In genomic region chr4:183264614-183265013, GRCh38 we compare ENCODE assay signal across 28 cellular contexts. TPM values are rescaled to one million over a fixed set of nuclear protein-coding genes. Genes with fewer than 3 reads are reported as not detected.
DNase-seq lines count a peak whose midpoint lies in the region; ATAC-seq, FAIRE-seq and TF ChIP-seq lines count a peak whose summit lies in the region.
"Had no signal": no experiment of that assay in that cellular context is flagged by ENCODE, and none has a peak within 500 bp of the region (broad histone marks: within the 10 kb centered on the region; RNA-seq: fewer than 3 reads in every experiment).

No MANE protein-coding gene starts in this region.

- no peak for ATAC-seq in GM21447 (IDR thresholded peaks at IDR 0.05; ENCODE audit: unreplicated experiment)
- ATAC-seq: A549 had no signal

- H2AK5ac ChIP-seq in mesenchymal stem cell (ENCODE audit: low read length, severe bottlenecking), result no peak overlapping the region

- peaks cover 16 to 68% of the 10 kb centered on the region in 2 experiments for H3K36me3 ChIP-seq in mesenchymal stem cell (ENCODE audit: control insufficient read depth in 1 of 2, insufficient read depth in 2 of 2, low read depth in 1 of 2, low read length in 2 of 2)
- H3K36me3 ChIP-seq: colonic mucosa had no signal

- H3K4ac ChIP-seq in mesenchymal stem cell (ENCODE audit: low read depth in 1 of 2, low read length in 2 of 2), result no peak overlapping the region

- no peak for TF ChIP-seq CTCF in HFFc6 (IDR thresholded peaks at IDR 0.05)
- no peak for TF ChIP-seq CTCF in CD14-positive monocyte (IDR thresholded peaks at IDR 0.05)

- no peak overlapping the region for H3K23ac ChIP-seq in mesenchymal stem cell (ENCODE audit: low read length in 2 of 2)

- no CpG with 5 or more reads among the region's 1 CpG for WGBS in mesenchymal stem cell

- peaks cover 15% of the 10 kb centered on the region for H3K4me1 ChIP-seq in mesenchymal stem cell (ENCODE audit: control insufficient read depth, insufficient read depth, low read depth, low read length)
- H3K4me1 ChIP-seq: colonic mucosa had no signal

- peak; percentile 38 for DNase-seq in AG08396 (ENCODE audit: low spot score)
- peak; percentile 68 for DNase-seq in HFFc6
- DNase-seq in dedifferentiated amniotic fluid mesenchymal stem cell (ENCODE audit: extremely low spot score), result peak; percentile 54
- peak; percentile 15 for DNase-seq in mesenchymal stem cell
- DNase-seq in CD14-positive monocyte (ENCODE audit: low spot score), result no peak
- DNase-seq in GM12892 (ENCODE audit: insufficient read length), result no peak
- no peak for DNase-seq in NCI-H2029 treated with DMSO at 0.1 percent for 48 hours (lab: John Stamatoyannopoulos, UW)
- DNase-seq: activated CD4-positive, alpha-beta memory T cell treated with anti-CD3 and anti-CD28 coated beads, Interleukin-2, amount 10 ng/mL, durations not matched to agents 7 days and 5 days; activated CD4-positive, CD25-positive, alpha-beta regulatory T cell treated with anti-CD3 and anti-CD28 coated beads, Interleukin-2, amount 50 U/mL, for 72 hours; activated naive CD8-positive, alpha-beta T cell treated with anti-CD3 and anti-CD28 coated beads for 36 hours; brain microvascular endothelial cell; colonic mucosa; NCI-H1048; NCI-H187 treated with DMSO at 0.1 percent for 48 hours; NCI-H526 treated with DMSO at 0.1 percent for 48 hours; Peyer's patch; trophoblast cell had no signal

- FAIRE-seq in GM12892 (lab: Jason Lieb, UNC), result no peak
- FAIRE-seq: A549, GM18507, TTC549 had no signal

- H4K8ac ChIP-seq in mesenchymal stem cell (ENCODE audit: low read length), result no peak overlapping the region

- no peaks in the 10 kb centered on the region for H3K9me3 ChIP-seq in mesenchymal stem cell (ENCODE audit: control insufficient read depth, low read length)
- H3K9me3 ChIP-seq: A549, colonic mucosa, esophagus muscularis mucosa, Peyer's patch had no signal

- peaks cover 47% of the 10 kb centered on the region for H3K36me3 Mint-ChIP-seq in HFFc6 (ENCODE audit: low read depth)
- peaks cover 14% of the 10 kb centered on the region in 2 donors for H3K36me3 Mint-ChIP-seq in CD14-positive monocyte
- H3K36me3 Mint-ChIP-seq: activated naive CD8-positive, alpha-beta T cell treated with anti-CD3 and anti-CD28 coated beads for 36 hours; memory B cell had no signal

- intact Hi-C loops in CD14-positive monocyte (cut with micrococcal nuclease), result loop anchor here (5.0 kb wide), 1 partner anchor 327 kb away; no protein-coding TSS in a partner anchor

- H2BK120ac ChIP-seq in mesenchymal stem cell (ENCODE audit: low read depth, low read length), result no peak overlapping the region

- H3K79me1 ChIP-seq in mesenchymal stem cell (replicated peaks; ENCODE audit: low read length, poor library complexity, severe bottlenecking), result peaks cover 16% of the 10 kb centered on the region

- peak overlapping the region; percentile 46 for H3K9ac ChIP-seq in mesenchymal stem cell (ENCODE audit: low read length)

- H2BK12ac ChIP-seq in mesenchymal stem cell (ENCODE audit: low read length in 2 of 2), result no peak overlapping the region

- H3K27me3 Mint-ChIP-seq in HFFc6 (ENCODE audit: insufficient read depth), result no peaks in the 10 kb centered on the region; the same call in 1 of the 2 replicates
- no peaks in the 10 kb centered on the region for H3K27me3 Mint-ChIP-seq in CD14-positive monocyte (ENCODE audit: low read depth in 3 of 3)
- H3K27me3 Mint-ChIP-seq: activated naive CD8-positive, alpha-beta T cell treated with anti-CD3 and anti-CD28 coated beads for 36 hours; progenitor cell of endocrine pancreas had no signal

- H3K27ac Mint-ChIP-seq in HFFc6, result peak overlapping the region; percentile 85
- no peak overlapping the region for H3K27ac Mint-ChIP-seq in CD14-positive monocyte
- H3K27ac Mint-ChIP-seq: activated CD4-positive, alpha-beta memory T cell treated with anti-CD3 and anti-CD28 coated beads, Interleukin-2, amount 10 ng/mL, durations not matched to agents 7 days and 5 days; activated naive CD8-positive, alpha-beta T cell treated with anti-CD3 and anti-CD28 coated beads for 36 hours; memory B cell; progenitor cell of endocrine pancreas had no signal

- no peak overlapping the region for H2BK5ac ChIP-seq in mesenchymal stem cell (ENCODE audit: low read depth, low read length, poor library complexity, severe bottlenecking)

- H2BK15ac ChIP-seq in mesenchymal stem cell (ENCODE audit: low read depth, poor library complexity, severe bottlenecking), result no peak overlapping the region

- H3K27me3 ChIP-seq in mesenchymal stem cell (ENCODE audit: control insufficient read depth in 1 of 2, insufficient read depth in 1 of 2, low read length in 2 of 2), result no peaks in the 10 kb centered on the region
- H3K27me3 ChIP-seq: brain microvascular endothelial cell, colonic mucosa, esophagus muscularis mucosa, Peyer's patch had no signal

- no peak overlapping the region for H4K91ac ChIP-seq in mesenchymal stem cell (ENCODE audit: low read length)

- peaks cover 57% of the 10 kb centered on the region for H3K4me1 Mint-ChIP-seq in HFFc6 (ENCODE audit: low read depth)
- H3K4me1 Mint-ChIP-seq in CD14-positive monocyte, result peaks cover 5% of the 10 kb centered on the region
- H3K4me1 Mint-ChIP-seq: memory B cell had no signal

- H3K4me3 ChIP-seq in mesenchymal stem cell (ENCODE audit: insufficient read depth in 1 of 2, low read depth in 1 of 2, low read length in 2 of 2), result no peak overlapping the region
- H3K4me3 ChIP-seq: A549, colonic mucosa, esophagus muscularis mucosa, Peyer's patch had no signal

- no peak overlapping the region for H3K14ac ChIP-seq in mesenchymal stem cell (ENCODE audit: low read length in 2 of 2)

- no peak overlapping the region for H3K4me2 ChIP-seq in mesenchymal stem cell (ENCODE audit: low read length, poor library complexity, severe bottlenecking)
- H3K4me2 ChIP-seq: A549 had no signal

- H3K27ac ChIP-seq in mesenchymal stem cell (ENCODE audit: low read length, poor library complexity, severe bottlenecking), result peak overlapping the region; percentile 38
- H3K27ac ChIP-seq: A549, brain microvascular endothelial cell, C4-2B, colonic mucosa, esophagus muscularis mucosa, Peyer's patch had no signal

- no peak overlapping the region for H3K18ac ChIP-seq in mesenchymal stem cell (ENCODE audit: low read depth in 1 of 2, low read length in 2 of 2)

- no peak for TF ChIP-seq POLR2A in GM12892 (IDR thresholded peaks at IDR 0.05; ENCODE audit: low read depth, low read length)

- H3K9me3 Mint-ChIP-seq in HFFc6 (no peaks in the 10 kb centered on the region), CD14-positive monocyte (peaks cover 0 to 2% (median 0%) of the 10 kb centered on the region in 7 donors)
- H3K9me3 Mint-ChIP-seq: activated CD4-positive, alpha-beta memory T cell treated with anti-CD3 and anti-CD28 coated beads, Interleukin-2, amount 10 ng/mL, durations not matched to agents 7 days and 5 days; activated naive CD8-positive, alpha-beta T cell treated with anti-CD3 and anti-CD28 coated beads for 36 hours; memory B cell had no signal

- H3K4me3 Mint-ChIP-seq in HFFc6 (peak overlapping the region; percentile 44), CD14-positive monocyte (no peak overlapping the region)
- H3K4me3 Mint-ChIP-seq: activated CD4-positive, alpha-beta memory T cell treated with anti-CD3 and anti-CD28 coated beads, Interleukin-2, amount 10 ng/mL, durations not matched to agents 7 days and 5 days; activated naive CD8-positive, alpha-beta T cell treated with anti-CD3 and anti-CD28 coated beads for 36 hours; memory B cell had no signal

- H2AFZ ChIP-seq in mesenchymal stem cell (ENCODE audit: low read depth, low read length), result no peak overlapping the region

RNA-seq across cellular contexts. Expression of gene CLDN22, which starts 55.5 kb away (rescaled TPM):
- total RNA-seq in HFFc6 (2021; fragmentation: NEBNext Ultra II Directional; extraction: Animal tissue kit (Norgen Biotek cat#: 25700)), result not detected
- polyA plus RNA-seq in mesenchymal stem cell (2013, experiment 1 of 2), result 0.03 TPM
- not detected for polyA plus RNA-seq in mesenchymal stem cell (2013, experiment 2 of 2)
- polyA plus RNA-seq in CD14-positive monocyte, result not detected
- not detected for polyA plus RNA-seq in GM12892 (2012; ENCODE audit: missing spikeins)
- total RNA-seq: activated CD4-positive, alpha-beta memory T cell treated with anti-CD3 and anti-CD28 coated beads, Interleukin-2, amount 10 ng/mL, durations not matched to agents 7 days and 5 days; activated naive CD8-positive, alpha-beta T cell treated with anti-CD3 and anti-CD28 coated beads for 36 hours; colonic mucosa; esophagus muscularis mucosa; H1; LHCN-M2; Peyer's patch; progenitor cell of endocrine pancreas; T-helper 1 cell treated with Interleukin-12 subunit alpha and Interleukin-12 subunit beta and Interleukin-4 antibody, amounts not matched to agents 30 ng/mL and 1 ng/mL, for 36 hours had no signal
- polyA plus RNA-seq: A549, H1 had no signal

RNA-seq across cellular contexts. Expression of gene CLDN24, which starts 57.6 kb away (rescaled TPM):
- total RNA-seq in HFFc6 (2021; fragmentation: NEBNext Ultra II Directional; extraction: Animal tissue kit (Norgen Biotek cat#: 25700)), result not detected
- polyA plus RNA-seq in mesenchymal stem cell (2013, experiment 1 of 2), result not detected
- polyA plus RNA-seq in mesenchymal stem cell (2013, experiment 2 of 2), result not detected
- polyA plus RNA-seq in CD14-positive monocyte, result not detected
- polyA plus RNA-seq in GM12892 (2012; ENCODE audit: missing spikeins), result not detected
- total RNA-seq: activated CD4-positive, alpha-beta memory T cell treated with anti-CD3 and anti-CD28 coated beads, Interleukin-2, amount 10 ng/mL, durations not matched to agents 7 days and 5 days; activated naive CD8-positive, alpha-beta T cell treated with anti-CD3 and anti-CD28 coated beads for 36 hours; colonic mucosa; esophagus muscularis mucosa; H1; LHCN-M2; Peyer's patch; progenitor cell of endocrine pancreas; T-helper 1 cell treated with Interleukin-12 subunit alpha and Interleukin-12 subunit beta and Interleukin-4 antibody, amounts not matched to agents 30 ng/mL and 1 ng/mL, for 36 hours had no signal
- polyA plus RNA-seq: A549, H1 had no signal

Comparison
In these comparisons a context has a peak if more than half of its experiments do, and no peak if none do; other contexts are left out.
1. DNase-seq: peak in AG08396 (single experiment), HFFc6 (single experiment), dedifferentiated amniotic fluid mesenchymal stem cell (single experiment) and mesenchymal stem cell (single experiment); none in CD14-positive monocyte (single experiment), GM12892 (single experiment) and NCI-H2029 treated with DMSO at 0.1 percent for 48 hours (single experiment).